Comparison of ENCODE assay signal across 8 cellular contexts in the genomic region with DNA sequence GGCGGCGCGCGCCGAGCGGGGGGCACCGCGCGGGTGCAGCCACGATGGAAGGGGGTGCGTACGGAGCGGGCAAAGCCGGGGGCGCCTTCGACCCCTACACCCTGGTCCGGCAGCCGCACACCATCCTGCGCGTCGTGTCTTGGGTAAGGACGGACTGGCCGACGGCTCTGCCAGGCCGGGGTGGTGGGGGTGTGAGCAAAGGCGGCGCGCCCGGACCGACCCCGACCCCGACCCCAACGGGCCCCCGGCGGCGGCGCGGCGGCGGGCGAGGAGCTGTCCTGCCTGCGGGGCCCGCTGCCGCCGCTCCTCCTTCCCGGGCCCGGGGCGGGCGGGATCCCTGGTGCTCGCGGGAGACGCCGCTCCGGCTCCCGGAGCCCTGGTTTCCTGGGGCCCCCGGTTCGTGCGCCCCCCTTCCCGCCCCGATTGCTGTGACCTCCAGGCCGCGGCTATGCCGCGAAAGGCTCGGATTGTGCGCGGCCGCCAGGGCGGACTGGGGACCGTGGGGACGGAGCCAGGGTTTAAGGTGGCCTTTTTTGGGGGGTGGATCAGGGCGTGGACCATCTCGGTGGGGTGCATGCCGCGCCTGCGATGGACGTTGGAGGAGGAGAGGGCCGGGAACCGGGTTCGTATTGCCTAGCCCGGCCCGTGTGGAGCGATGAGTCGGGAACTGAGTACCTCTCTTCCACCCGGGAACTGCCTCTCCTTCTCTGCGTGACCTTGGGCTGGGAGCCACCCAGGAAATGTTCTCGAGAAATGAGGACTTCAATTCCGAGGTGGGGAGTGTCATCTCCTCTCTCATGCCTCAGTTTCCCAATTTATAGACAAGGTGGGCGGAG. TPM values are rescaled to one million over a fixed set of nuclear protein-coding genes. Genes with fewer than 3 reads are reported as not detected.
DNase-seq lines count a peak whose midpoint lies in the region; ATAC-seq and TF ChIP-seq lines count a peak whose summit lies in the region.

A gene with protein sequence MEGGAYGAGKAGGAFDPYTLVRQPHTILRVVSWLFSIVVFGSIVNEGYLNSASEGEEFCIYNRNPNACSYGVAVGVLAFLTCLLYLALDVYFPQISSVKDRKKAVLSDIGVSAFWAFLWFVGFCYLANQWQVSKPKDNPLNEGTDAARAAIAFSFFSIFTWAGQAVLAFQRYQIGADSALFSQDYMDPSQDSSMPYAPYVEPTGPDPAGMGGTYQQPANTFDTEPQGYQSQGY (plus strand): TSS at position 25 of the 836 bp plus-strand sequence. CDS start 20 bp downstream, at position 45.

- H3K27me3 Mint-ChIP-seq in activated T-cell treated with anti-CD3 and anti-CD28 coated beads, Interleukin-2, amount 50 U/mL, for 72 hours (ENCODE audit: low read depth) = no peaks in the 10 kb centered on the region

- H3K9me3 ChIP-seq in heart left ventricle = no peaks in the 10 kb centered on the region
- no peaks in the 10 kb centered on the region for H3K9me3 ChIP-seq in prostate gland

- H3K4me1 Mint-ChIP-seq in activated T-cell treated with anti-CD3 and anti-CD28 coated beads, Interleukin-2, amount 50 U/mL, for 72 hours (ENCODE audit: low read depth) = peaks cover 19% of the 10 kb centered on the region

- TF ChIP-seq POLR2A in heart left ventricle (IDR thresholded peaks at IDR 0.05) = peak in 1 of 2 donors; percentile 35
- no peak for TF ChIP-seq POLR2A in prostate gland (IDR thresholded peaks at IDR 0.05)

- H3K36me3 ChIP-seq in heart left ventricle = no peaks in the 10 kb centered on the region
- no peaks in the 10 kb centered on the region for H3K36me3 ChIP-seq in prostate gland

- peak within 1 kb of the TSS; percentile 84 to 90 for H3K4me3 Mint-ChIP-seq in activated T-cell treated with anti-CD3 and anti-CD28 coated beads, Interleukin-2, amount 50 U/mL, for 72 hours

- H3K27ac ChIP-seq in heart left ventricle (peak within 1 kb of the TSS in 11 of 12 donors; percentile 46 to 85 (median 73)), prostate gland (peak within 1 kb of the TSS; percentile 76 to 78)

- TF ChIP-seq CTCF in heart left ventricle (IDR thresholded peaks at IDR 0.05) = no peak
- TF ChIP-seq CTCF in prostate gland (IDR thresholded peaks at IDR 0.05) = no peak

- no peak within 1 kb of the TSS for H3K27ac Mint-ChIP-seq in activated T-cell treated with anti-CD3 and anti-CD28 coated beads, Interleukin-2, amount 50 U/mL, for 72 hours

- H3K4me3 ChIP-seq in heart left ventricle (peak within 1 kb of the TSS; percentile 59 to 97 (median 74)), prostate gland (peak within 1 kb of the TSS; percentile 78 to 83)

- H3K36me3 Mint-ChIP-seq in activated T-cell treated with anti-CD3 and anti-CD28 coated beads, Interleukin-2, amount 50 U/mL, for 72 hours (ENCODE audit: insufficient read depth in 2 of 2) = peaks cover 0 to 1% of the 10 kb centered on the region in 2 donors

- DNase-seq in activated CD8-positive, alpha-beta memory T cell treated with anti-CD3 and anti-CD28 coated beads for 24 hours = peak; percentile 68
- no peak for DNase-seq in activated CD8-positive, alpha-beta memory T cell treated with anti-CD3 and anti-CD28 coated beads, Interleukin-2, amount 50 U/mL, for 4 hours
- DNase-seq in activated T-cell treated with anti-CD3 and anti-CD28 coated beads, Interleukin-2, amount 50 U/mL, for 72 hours = peak; percentile 16 to 22
- peak in 3 of 5 donors; percentile 33 to 74 (median 51) for DNase-seq in heart left ventricle
- no peak for DNase-seq in prostate gland (ENCODE audit: low spot score)
- no peak for DNase-seq in GM19238 (ENCODE audit: insufficient read length, low spot score)
- no peak for DNase-seq in amniotic stem cell (lab: John Stamatoyannopoulos, UW)

- H3K4me1 ChIP-seq in heart left ventricle (peaks cover 0 to 22% (median 10%) of the 10 kb centered on the region in 12 donors), prostate gland (replicated peaks) (no peaks in the 10 kb centered on the region)

- ATAC-seq in activated T-cell treated with anti-CD3 and anti-CD28 coated beads, Interleukin-2, amount 50 U/mL, for 72 hours (replicated peaks in 1 of 2) = peak; percentile 48 to 52
- peak; percentile 15 to 45 (median 41) for ATAC-seq in heart left ventricle
- ATAC-seq in GM18867 (IDR thresholded peaks at IDR 0.05; ENCODE audit: unreplicated experiment) = no peak

- WGBS in heart left ventricle, 4 donors = 1 to 4% (median 2%) methylated on average over 31 to 89 of the region's 89 CpGs
- WGBS in prostate gland = under 1% methylated on average over 41 of the region's 89 CpGs

- intact Hi-C loops in heart left ventricle (cut with DNase I) = loop anchor here in 7 of 10 donors (5.0 to 10.0 kb wide), 6 partner anchors 37 to 685 kb away; a partner anchor contains a TSS
- intact Hi-C loops in prostate gland (cut with DNase I) = loop anchor here (10.0 kb wide), 1 partner anchor 175 kb away; a partner anchor contains a TSS

- no peaks in the 10 kb centered on the region for H3K27me3 ChIP-seq in heart left ventricle
- H3K27me3 ChIP-seq in prostate gland (replicated peaks; ENCODE audit: insufficient read depth) = no peaks in the 10 kb centered on the region

- H3K9me3 Mint-ChIP-seq in activated T-cell treated with anti-CD3 and anti-CD28 coated beads, Interleukin-2, amount 50 U/mL, for 72 hours = no peaks in the 10 kb centered on the region

RNA-seq across cellular contexts. Expression of the gene that starts here (rescaled TPM):
- 1 to 10 TPM; 4.4 to 5.3 TPM for total RNA-seq in activated T-cell treated with anti-CD3 and anti-CD28 coated beads, Interleukin-2, amount 50 U/mL, for 72 hours
- total RNA-seq in heart left ventricle = 10 to 100 TPM; 20.0 to 49.9 (median 38.6) TPM
- 10 to 100 TPM; 39.3 to 41.9 TPM for polyA plus RNA-seq in heart left ventricle
- 10 to 100 TPM; 38.3 to 43.8 TPM for total RNA-seq in prostate gland

Comparison
In these comparisons a context has a peak if more than half of its experiments do, and no peak if none do; other contexts are left out.
1. DNase-seq: peak in activated CD8-positive, alpha-beta memory T cell treated with anti-CD3 and anti-CD28 coated beads for 24 hours (single experiment), activated T-cell treated with anti-CD3 and anti-CD28 coated beads, Interleukin-2, amount 50 U/mL, for 72 hours (2 of 2) and heart left ventricle (3 of 5); none in activated CD8-positive, alpha-beta memory T cell treated with anti-CD3 and anti-CD28 coated beads, Interleukin-2, amount 50 U/mL, for 4 hours (single experiment), prostate gland (single experiment), GM19238 (single experiment) and amniotic stem cell (single experiment).